In genomic region chr3:73100734-73101550, GRCh38 we compare ENCODE assay signal across 1 cellular context.
TF ChIP-seq lines count a peak whose summit lies in the region.

No MANE protein-coding gene starts in this region.

TF ChIP-seq in Ishikawa, 13 proteins besides CTCF, POLR2A, EP300 and RAD21 (continued from another document):
- TF ChIP-seq USF1 (IDR thresholded peaks at IDR 0.05) (no peak), NFIC (IDR thresholded peaks at IDR 0.05) (no peak), TAF1 (IDR thresholded peaks at IDR 0.05; ENCODE audit: low read depth) (no peak), YY1 (IDR thresholded peaks at IDR 0.05; ENCODE audit: low read depth) (no peak), MAX (IDR thresholded peaks at IDR 0.05) (no peak), CREB1 (IDR thresholded peaks at IDR 0.05; ENCODE audit: low read depth) (no peak), TCF12 (IDR thresholded peaks at IDR 0.05; ENCODE audit: low read depth) (no peak), ZBTB7A (IDR thresholded peaks at IDR 0.05; ENCODE audit: low read depth) (no peak), FOXM1 (IDR thresholded peaks at IDR 0.05; ENCODE audit: borderline replicate concordance, low read depth) (no peak)
